ENCODE assay signal across 27 cellular contexts in the genomic region with DNA sequence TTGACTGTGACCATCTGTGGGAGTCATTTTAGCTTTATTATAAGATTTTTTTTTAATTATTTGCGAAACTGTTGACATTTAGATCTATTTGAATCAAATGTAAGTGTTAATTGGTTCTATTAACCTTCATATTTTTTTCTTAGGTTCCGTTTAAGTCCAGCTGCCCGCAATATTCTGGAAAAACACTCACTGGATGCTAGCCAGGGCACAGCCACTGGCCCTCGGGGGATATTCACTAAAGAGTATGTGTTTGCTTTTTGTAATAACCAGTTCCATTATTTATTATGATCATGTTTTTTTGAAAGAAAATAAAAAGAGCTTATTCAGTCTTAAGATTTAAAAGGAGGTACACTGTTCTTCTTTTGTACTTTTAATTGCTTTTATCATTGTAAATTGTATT. TPM values are rescaled to one million over a fixed set of nuclear protein-coding genes. Genes with fewer than 3 reads are reported as not detected.
A peak's percentile ranks its signal among the peaks of the same experiment; 100 is the strongest.
DNase-seq lines count a peak whose midpoint lies in the region; ATAC-seq and TF ChIP-seq lines count a peak whose summit lies in the region.
"Had no signal": no experiment of that assay in that cellular context is flagged by ENCODE, and none has a peak within 500 bp of the region (broad histone marks: within the 10 kb centered on the region; RNA-seq: fewer than 3 reads in every experiment).

No MANE protein-coding gene starts in this region.

- no peaks in the 10 kb centered on the region for H3K9me3 ChIP-seq in left ventricle myocardium inferior (replicated peaks)
- H3K9me3 ChIP-seq in uterus = no peaks in the 10 kb centered on the region
- H3K9me3 ChIP-seq: mucosa of descending colon, neutrophil, Peyer's patch, upper lobe of right lung had no signal

- H3K27ac ChIP-seq in VCaP = peak overlapping the region; percentile 22; the same call in 1 of the 2 replicates
- H3K27ac ChIP-seq in left ventricle myocardium inferior (replicated peaks) = no peak overlapping the region
- H3K27ac ChIP-seq in uterus = peak overlapping the region; percentile 2 to 54
- H3K27ac ChIP-seq: C4-2B, neutrophil, Peyer's patch, upper lobe of right lung had no signal

- H3K4me3 ChIP-seq in left ventricle myocardium inferior (no peak overlapping the region), uterus (no peak overlapping the region)
- H3K4me3 ChIP-seq: GM23338, mucosa of descending colon, Peyer's patch, upper lobe of right lung had no signal

- H3K4me1 ChIP-seq in left ventricle myocardium inferior = peaks cover 34% of the 10 kb centered on the region
- no peaks in the 10 kb centered on the region for H3K4me1 ChIP-seq in uterus
- H3K4me1 ChIP-seq: Peyer's patch, upper lobe of right lung had no signal

- ATAC-seq in Right ventricle myocardium superior (ENCODE audit: poor library complexity) = peak; percentile 59
- ATAC-seq: GM23338, mucosa of descending colon, upper lobe of right lung had no signal

- H3K36me3 ChIP-seq in left ventricle myocardium inferior (peaks cover 11% of the 10 kb centered on the region), uterus (no peaks in the 10 kb centered on the region)
- H3K36me3 ChIP-seq: neutrophil, upper lobe of right lung had no signal

- H3K27me3 ChIP-seq in left ventricle myocardium inferior (ENCODE audit: low read depth) = no peaks in the 10 kb centered on the region
- H3K27me3 ChIP-seq in uterus = no peaks in the 10 kb centered on the region
- H3K27me3 ChIP-seq: neutrophil, Peyer's patch, upper lobe of right lung had no signal

- no peak for TF ChIP-seq POLR2A in uterus (IDR thresholded peaks at IDR 0.05)

- intact Hi-C loops in Right ventricle myocardium superior (cut with DNase I) (no loop called here), cardiac septum (cut with DNase I) (no loop called here), left ventricle myocardium inferior (cut with micrococcal nuclease) (no loop called here), uterus (cut with DNase I; ENCODE audit: low total_unique reads) (no loop called here)

- peak; percentile 61 for DNase-seq in Right ventricle myocardium superior
- DNase-seq in cardiac septum (ENCODE audit: low spot score) = no peak
- peak; percentile 26 for DNase-seq in left ventricle myocardium inferior
- peak in 1 of 2 donors; percentile 22 for DNase-seq in uterus
- no peak for DNase-seq in NCI-H446 treated with DMSO at 0.1 percent for 48 hours (lab: John Stamatoyannopoulos, UW)
- DNase-seq in NCI-H524 (lab: John Stamatoyannopoulos, UW) = no peak
- no peak for DNase-seq in H4 (ENCODE audit: low spot score)
- DNase-seq: activated CD4-positive, alpha-beta T cell treated with anti-CD3 and anti-CD28 coated beads, Interleukin-2, amount 10 ng/mL, durations not matched to agents 24 days and 14 days; activated CD8-positive, alpha-beta memory T cell treated with anti-CD3 and anti-CD28 coated beads, Interleukin-2, amount 50 U/mL, for 48 hours; activated gamma-delta T cell; amniotic stem cell; central memory CD4-positive, alpha-beta T cell; DMS 273 treated with DMSO at 0.1 percent for 48 hours; effector CD4-positive, alpha-beta T cell; kidney glomerular epithelial cell; mucosa of descending colon; NCI-H2107; NCI-H774; Peyer's patch; retina; stimulated activated CD4-positive, alpha-beta T cell treated with anti-CD3 and anti-CD28 coated beads, Interleukin-15, amount 100 ng/mL, for 24 hours; stimulated activated naive CD4-positive, alpha-beta T cell; upper lobe of right lung had no signal

- TF ChIP-seq CTCF in VCaP (conservative IDR thresholded peaks at IDR 0.05) (no peak), left ventricle myocardium inferior (IDR thresholded peaks at IDR 0.05; ENCODE audit: borderline replicate concordance) (no peak), uterus (IDR thresholded peaks at IDR 0.05) (no peak)

RNA-seq across cellular contexts. Expression of gene PDHX, which starts 43.9 kb away (rescaled TPM):
- 140 TPM for total RNA-seq in Right ventricle myocardium superior
- total RNA-seq in cardiac septum = 118 TPM
- 157 TPM for total RNA-seq in left ventricle myocardium inferior
- total RNA-seq in uterus = 10 to 100 TPM; 22.5 to 41.1 (median 28.6) TPM
- total RNA-seq in H4 (2014; rRNA removed; shearing (Covaris generic)) = 74.8 and 78.9 TPM in 2 replicates

RNA-seq across cellular contexts. Expression of gene APIP, which starts 44.1 kb away (rescaled TPM):
- total RNA-seq in Right ventricle myocardium superior (22.7 TPM), cardiac septum (36.5 TPM), left ventricle myocardium inferior (24.3 TPM), uterus (10 to 100 TPM; 20.7 to 40.4 (median 29.0) TPM)
- total RNA-seq in H4 (2014; rRNA removed; shearing (Covaris generic)) = 124 and 131 TPM in 2 replicates

Comparison
In these comparisons a context has a peak if more than half of its experiments do, and no peak if none do; other contexts are left out.
1. DNase-seq: peak in Right ventricle myocardium superior (single experiment) and left ventricle myocardium inferior (single experiment); none in cardiac septum (single experiment), NCI-H446 treated with DMSO at 0.1 percent for 48 hours (single experiment), NCI-H524 (0 of 2) and H4 (single experiment).